26 cellular contexts compared by ENCODE assay signal in the genomic region with DNA sequence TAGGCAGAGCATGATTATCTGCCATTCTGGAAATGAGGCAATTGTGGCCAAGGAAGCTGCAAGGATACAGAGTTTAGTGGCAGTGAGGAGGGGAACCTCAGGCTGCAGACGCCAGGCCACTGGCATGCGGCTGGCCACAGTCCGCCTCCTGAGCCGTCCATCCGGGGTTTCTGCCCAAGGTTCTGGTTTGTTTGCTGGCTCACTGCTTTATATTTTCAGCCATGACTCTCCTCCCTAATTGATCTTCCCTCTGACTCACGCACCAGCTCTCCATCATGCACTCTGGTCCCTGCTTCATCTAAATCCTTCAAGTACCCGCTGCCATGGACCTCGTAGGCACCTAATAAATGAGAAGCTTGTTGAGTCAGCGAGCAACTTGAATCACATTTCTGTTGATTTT.
DNase-seq lines count a peak whose midpoint lies in the region; FAIRE-seq and TF ChIP-seq lines count a peak whose summit lies in the region.
"Had no signal": no experiment of that assay in that cellular context is flagged by ENCODE, and none has a peak within 500 bp of the region (broad histone marks: within the 10 kb centered on the region; RNA-seq: fewer than 3 reads in every experiment).

No MANE protein-coding gene starts in this region.

- FAIRE-seq in H54 (lab: Jason Lieb, UNC) (peak; percentile 27), astrocyte (lab: Jason Lieb, UNC) (peak; percentile 75)
- FAIRE-seq: A204.1 had no signal

- H2AFZ ChIP-seq in astrocyte (ENCODE audit: low read depth, low read length) = no peak overlapping the region

- H3K4me1 Mint-ChIP-seq in astrocyte (ENCODE audit: low read depth, unreplicated experiment) = peaks cover 29% of the 10 kb centered on the region
- H3K4me1 Mint-ChIP-seq: activated naive CD8-positive, alpha-beta T cell treated with anti-CD3 and anti-CD28 coated beads, Interleukin-2, amount 10 ng/mL, durations not matched to agents 7 days and 5 days had no signal

- H3K36me3 ChIP-seq in astrocyte (ENCODE audit: insufficient read depth, low read length) = no peaks in the 10 kb centered on the region
- H3K36me3 ChIP-seq in HAP-1 (replicated peaks) = no peaks in the 10 kb centered on the region
- peaks cover 0 to 8% (median 3%) of the 10 kb centered on the region in 4 donors for H3K36me3 ChIP-seq in sigmoid colon

- no peaks in the 10 kb centered on the region for H3K79me2 ChIP-seq in astrocyte (ENCODE audit: insufficient read depth, low read length)

- H3K4me3 ChIP-seq in astrocyte (ENCODE audit: insufficient read depth, low read depth, low read length) (no peak overlapping the region), HAP-1 (no peak overlapping the region), sigmoid colon (no peak overlapping the region)
- H3K4me3 ChIP-seq: BLaER1 treated with 17β-estradiol and CSF1 and Interleukin-3, amounts not matched to agents 10 nM and 100 nM; lung; upper lobe of left lung had no signal

- no peak for TF ChIP-seq EP300 in sigmoid colon (IDR thresholded peaks at IDR 0.05)

- peak overlapping the region; percentile 38 for H3K4me2 ChIP-seq in astrocyte (ENCODE audit: low read length)
- H3K4me2 ChIP-seq: BLaER1 treated with 17β-estradiol and CSF1 and Interleukin-3, amounts not matched to agents 10 nM and 100 nM had no signal

- TF ChIP-seq CTCF in astrocyte (IDR thresholded peaks at IDR 0.05; ENCODE audit: insufficient read depth, low read depth, low read length) (no peak), sigmoid colon (IDR thresholded peaks at IDR 0.05) (no peak)

- intact Hi-C loops in sigmoid colon (cut with DNase I) = no loop called here

- no peak overlapping the region for H3K27ac Mint-ChIP-seq in astrocyte (ENCODE audit: unreplicated experiment)
- H3K27ac Mint-ChIP-seq: activated naive CD8-positive, alpha-beta T cell treated with anti-CD3 and anti-CD28 coated beads, Interleukin-2, amount 10 ng/mL, durations not matched to agents 7 days and 5 days; progenitor cell of endocrine pancreas had no signal

- 91 to 93% methylated on average over 9 of the region's 9 CpGs for WGBS in sigmoid colon, 2 donors

- H4K20me1 ChIP-seq in astrocyte (ENCODE audit: insufficient read depth, low read length) = no peaks in the 10 kb centered on the region

- in situ Hi-C loops in HAP-1 (cut with MboI; ENCODE audit: low sequenced_read_pairs) = no loop called here

- TF ChIP-seq POLR2A in H54 (IDR thresholded peaks at IDR 0.05; ENCODE audit: low read depth, low read length) = no peak
- no peak for TF ChIP-seq POLR2A in sigmoid colon (IDR thresholded peaks at IDR 0.05)

- no peak overlapping the region for H3K4me3 Mint-ChIP-seq in astrocyte (ENCODE audit: unreplicated experiment)
- H3K4me3 Mint-ChIP-seq: activated naive CD8-positive, alpha-beta T cell treated with anti-CD3 and anti-CD28 coated beads, Interleukin-2, amount 10 ng/mL, durations not matched to agents 7 days and 5 days had no signal

- no peak overlapping the region for H3K9ac ChIP-seq in astrocyte (ENCODE audit: low read length)
- H3K9ac ChIP-seq: BLaER1 treated with 17β-estradiol and CSF1 and Interleukin-3, amounts not matched to agents 10 nM and 100 nM had no signal

- peak; percentile 68 for DNase-seq in AG08395 (ENCODE audit: low spot score)
- peak; percentile 47 for DNase-seq in H54 (ENCODE audit: insufficient read length, low spot score)
- peak; percentile 95 for DNase-seq in astrocyte (ENCODE audit: low read depth)
- DNase-seq in islet precursor cell = peak; percentile 78
- DNase-seq in HAP-1 (ENCODE audit: low spot score in 2 of 2) = no peak
- DNase-seq in sigmoid colon = no peak
- no peak for DNase-seq in COLO829 (ENCODE audit: low spot score)
- no peak for DNase-seq in NCI-H748 (lab: John Stamatoyannopoulos, UW; ENCODE audit: unreplicated experiment)
- DNase-seq: activated CD4-positive, alpha-beta T cell treated with anti-CD3 and anti-CD28 coated beads, Interleukin-2, amount 50 U/mL, for 4 hours; activated CD4-positive, CD25-positive, alpha-beta regulatory T cell; activated CD8-positive, alpha-beta memory T cell treated with anti-CD3 and anti-CD28 coated beads, Interleukin-2, amount 50 U/mL, for 48 hours; activated naive CD8-positive, alpha-beta T cell treated with anti-CD3 and anti-CD28 coated beads, Interleukin-2, amount 10 ng/mL, durations not matched to agents 7 days and 5 days; Caco-2; cortex of kidney; DMS79 treated with DMSO at 0.1 percent for 48 hours; kidney glomerular epithelial cell; NCI-H2081; NCI-H446; PC-3; Right ventricle myocardium superior; stimulated activated CD8-positive, alpha-beta memory T cell treated with anti-CD3 and anti-CD28 coated beads, Interleukin-4, amount 100 ng/mL, for 48 hours had no signal

- H3K27ac ChIP-seq in astrocyte (ENCODE audit: low read depth, low read length) (no peak overlapping the region), sigmoid colon (no peak overlapping the region)
- H3K27ac ChIP-seq: BLaER1 treated with 17β-estradiol and CSF1 and Interleukin-3, amounts not matched to agents 10 nM and 100 nM; upper lobe of left lung had no signal

- peaks cover 2% of the 10 kb centered on the region for H3K27me3 Mint-ChIP-seq in astrocyte (ENCODE audit: low read depth, unreplicated experiment)
- H3K27me3 Mint-ChIP-seq: activated naive CD8-positive, alpha-beta T cell treated with anti-CD3 and anti-CD28 coated beads, Interleukin-2, amount 10 ng/mL, durations not matched to agents 7 days and 5 days; progenitor cell of endocrine pancreas had no signal

- no peaks in the 10 kb centered on the region for H3K27me3 ChIP-seq in astrocyte (ENCODE audit: insufficient read depth, low read length)
- H3K27me3 ChIP-seq in HAP-1 (ENCODE audit: low read depth) = peaks cover 12% of the 10 kb centered on the region
- H3K27me3 ChIP-seq in sigmoid colon = no peaks in the 10 kb centered on the region
- H3K27me3 ChIP-seq: BLaER1 treated with 17β-estradiol and CSF1 and Interleukin-3, amounts not matched to agents 10 nM and 100 nM; upper lobe of left lung had no signal

- H3K9me3 ChIP-seq in astrocyte (ENCODE audit: insufficient read depth, low read depth, low read length) (no peaks in the 10 kb centered on the region), HAP-1 (no peaks in the 10 kb centered on the region), sigmoid colon (no peaks in the 10 kb centered on the region)
- H3K9me3 ChIP-seq: Caco-2, upper lobe of left lung had no signal

- no peaks in the 10 kb centered on the region for H3K9me3 Mint-ChIP-seq in astrocyte (ENCODE audit: unreplicated experiment)
- H3K9me3 Mint-ChIP-seq: activated naive CD8-positive, alpha-beta T cell treated with anti-CD3 and anti-CD28 coated beads, Interleukin-2, amount 10 ng/mL, durations not matched to agents 7 days and 5 days had no signal

- H3K36me3 Mint-ChIP-seq in astrocyte (ENCODE audit: low read depth, unreplicated experiment) = peaks cover 7% of the 10 kb centered on the region
- H3K36me3 Mint-ChIP-seq: activated naive CD8-positive, alpha-beta T cell treated with anti-CD3 and anti-CD28 coated beads, Interleukin-2, amount 10 ng/mL, durations not matched to agents 7 days and 5 days had no signal

- H3K4me1 ChIP-seq in astrocyte (ENCODE audit: insufficient read depth, low read length) (peaks cover 27% of the 10 kb centered on the region), HAP-1 (no peaks in the 10 kb centered on the region), sigmoid colon (peaks cover 0 to 2% (median 0%) of the 10 kb centered on the region in 4 donors)
- H3K4me1 ChIP-seq: Caco-2, upper lobe of left lung had no signal

Comparison
In these comparisons a context has a peak if more than half of its experiments do, and no peak if none do; other contexts are left out.
1. DNase-seq: peak in AG08395 (single experiment), H54 (single experiment), astrocyte (single experiment) and islet precursor cell (single experiment); none in HAP-1 (0 of 2), sigmoid colon (single experiment), COLO829 (single experiment) and NCI-H748 (single experiment).